8 cellular contexts compared by ENCODE assay signal in the genomic region with DNA sequence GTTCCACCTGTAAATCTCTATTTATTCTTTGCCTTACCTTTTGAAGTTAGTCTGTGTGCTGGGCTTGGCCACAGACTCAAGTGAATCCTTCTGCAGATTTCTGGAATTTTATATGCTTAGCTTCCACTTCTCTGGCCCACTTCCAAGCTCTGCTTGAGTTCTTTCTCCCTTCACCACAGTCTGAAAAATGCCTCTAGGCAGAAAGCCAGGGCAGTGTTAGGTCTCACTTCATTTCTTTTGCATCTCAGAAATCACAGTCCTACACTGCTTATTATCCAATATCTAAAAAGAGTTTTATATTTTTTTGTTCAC.
A peak's percentile ranks its signal among the peaks of the same experiment; 100 is the strongest.
DNase-seq lines count a peak whose midpoint lies in the region; ATAC-seq and TF ChIP-seq lines count a peak whose summit lies in the region.

No MANE protein-coding gene starts in this region.

- peaks cover 16% of the 10 kb centered on the region for H3K36me3 ChIP-seq in neutrophil

- peak overlapping the region; percentile 20 for H3K27ac ChIP-seq in neutrophil

- no peak overlapping the region for H3K4me3 ChIP-seq in neutrophil (ENCODE audit: low read depth in 1 of 2, low read length in 1 of 2)

- TF ChIP-seq CTCF in neutrophil (IDR thresholded peaks at IDR 0.05): no peak

- H3K9me3 ChIP-seq in neutrophil: no peaks in the 10 kb centered on the region

- H3K27me3 ChIP-seq in neutrophil: no peaks in the 10 kb centered on the region

- DNase-seq in COR-L47 (lab: John Stamatoyannopoulos, UW) (peak; percentile 32), NCI-H2107 treated with DMSO at 0.1 percent for 48 hours (lab: John Stamatoyannopoulos, UW; ENCODE audit: unreplicated experiment) (peak; percentile 27), epidermal melanocyte (ENCODE audit: insufficient read length, low spot score) (peak; percentile 76), GF-D8 (lab: John Stamatoyannopoulos, UW) (no peak), SKM-1 (lab: John Stamatoyannopoulos, UW; ENCODE audit: unreplicated experiment) (no peak)

- ATAC-seq in HG02840 (IDR thresholded peaks at IDR 0.05; ENCODE audit: low FRiP score, unreplicated experiment) (no peak), HG02623 (IDR thresholded peaks at IDR 0.05; ENCODE audit: unreplicated experiment) (no peak)

- peaks cover 0 to 13% of the 10 kb centered on the region in 2 experiments for H3K4me1 ChIP-seq in neutrophil (ENCODE audit: control insufficient read depth in 1 of 2, insufficient read depth in 1 of 2, low read depth in 1 of 2, low read length in 1 of 2)

Comparison
In these comparisons a context has a peak if more than half of its experiments do, and no peak if none do; other contexts are left out.
1. DNase-seq: peak in COR-L47 (single experiment), NCI-H2107 treated with DMSO at 0.1 percent for 48 hours (single experiment) and epidermal melanocyte (single experiment); none in GF-D8 (single experiment) and SKM-1 (single experiment).